9 cellular contexts compared by ENCODE assay signal in genomic region chr2:240989451-240990265, GRCh38. TPM values are rescaled to one million over a fixed set of nuclear protein-coding genes. Genes with fewer than 3 reads are reported as not detected.
DNase-seq lines count a peak whose midpoint lies in the region; ATAC-seq and TF ChIP-seq lines count a peak whose summit lies in the region.
"Had no signal": no experiment of that assay in that cellular context is flagged by ENCODE, and none has a peak within 500 bp of the region (broad histone marks: within the 10 kb centered on the region; RNA-seq: fewer than 3 reads in every experiment).

No MANE protein-coding gene starts in this region.

- no peaks in the 10 kb centered on the region for H3K9me3 Mint-ChIP-seq in activated CD4-positive, alpha-beta T cell treated with anti-CD3 and anti-CD28 coated beads for 36 hours (ENCODE audit: low read depth)
- no peaks in the 10 kb centered on the region for H3K9me3 Mint-ChIP-seq in activated CD4-positive, alpha-beta T cell treated with anti-CD3 and anti-CD28 coated beads, Interleukin-2, amount 10 ng/mL, durations not matched to agents 7 days and 5 days
- H3K9me3 Mint-ChIP-seq: T-helper 1 cell treated with Interleukin-12 subunit alpha and Interleukin-12 subunit beta and Interleukin-4 antibody, amounts not matched to agents 30 μg/mL and 1 μg/mL, for 36 hours had no signal

- intact Hi-C loops in activated CD4-positive, alpha-beta T cell treated with anti-CD3 and anti-CD28 coated beads for 36 hours (cut with DNase I, micrococcal nuclease) = no loop called here

- no peak for ATAC-seq in activated CD4-positive, alpha-beta T cell treated with anti-CD3 and anti-CD28 coated beads for 36 hours
- ATAC-seq in upper lobe of left lung (ENCODE audit: low FRiP score in 2 of 2) = no peak
- no peak for ATAC-seq in HG02840 (IDR thresholded peaks at IDR 0.05; ENCODE audit: low FRiP score, unreplicated experiment)

- H3K27ac ChIP-seq in cardiac muscle cell (no peak overlapping the region), upper lobe of left lung (peak overlapping the region in 1 of 4 donors; percentile 28)

- no peaks in the 10 kb centered on the region for H3K4me1 Mint-ChIP-seq in activated CD4-positive, alpha-beta T cell treated with anti-CD3 and anti-CD28 coated beads for 36 hours
- H3K4me1 Mint-ChIP-seq in activated CD4-positive, alpha-beta T cell treated with anti-CD3 and anti-CD28 coated beads, Interleukin-2, amount 10 ng/mL, durations not matched to agents 7 days and 5 days = no peaks in the 10 kb centered on the region

- POLR2A ChIA-PET in activated CD4-positive, alpha-beta T cell treated with anti-CD3 and anti-CD28 coated beads for 36 hours (lab: Charles Lee) = no interaction called here
- POLR2A ChIA-PET in activated CD4-positive, alpha-beta T cell treated with anti-CD3 and anti-CD28 coated beads, Interleukin-2, amount 10 ng/mL, durations not matched to agents 7 days and 5 days (lab: Charles Lee) = no interaction called here

- CTCF ChIA-PET in activated CD4-positive, alpha-beta T cell treated with anti-CD3 and anti-CD28 coated beads for 36 hours (lab: Charles Lee) = no interaction called here
- CTCF ChIA-PET in activated CD4-positive, alpha-beta T cell treated with anti-CD3 and anti-CD28 coated beads, Interleukin-2, amount 10 ng/mL, durations not matched to agents 7 days and 5 days (lab: Charles Lee) = no interaction called here

- H3K4me1 ChIP-seq in cardiac muscle cell (ENCODE audit: low read depth) (no peaks in the 10 kb centered on the region), upper lobe of left lung (peaks cover 30 to 39% (median 33%) of the 10 kb centered on the region in 4 donors)

- TF ChIP-seq POLR2A in upper lobe of left lung (IDR thresholded peaks at IDR 0.05) = no peak

- H3K9me3 ChIP-seq in cardiac muscle cell (ENCODE audit: low read depth) (no peaks in the 10 kb centered on the region), upper lobe of left lung (no peaks in the 10 kb centered on the region)

- no peaks in the 10 kb centered on the region for H3K36me3 ChIP-seq in cardiac muscle cell
- H3K36me3 ChIP-seq in upper lobe of left lung = no peaks in the 10 kb centered on the region

- no peaks in the 10 kb centered on the region for H3K36me3 Mint-ChIP-seq in activated CD4-positive, alpha-beta T cell treated with anti-CD3 and anti-CD28 coated beads for 36 hours (ENCODE audit: low read depth)
- H3K36me3 Mint-ChIP-seq in activated CD4-positive, alpha-beta T cell treated with anti-CD3 and anti-CD28 coated beads, Interleukin-2, amount 10 ng/mL, durations not matched to agents 7 days and 5 days (ENCODE audit: low read depth) = no peaks in the 10 kb centered on the region

- H3K27me3 ChIP-seq in cardiac muscle cell (no peaks in the 10 kb centered on the region), upper lobe of left lung (no peaks in the 10 kb centered on the region)

- no peak overlapping the region for H3K4me3 Mint-ChIP-seq in activated CD4-positive, alpha-beta T cell treated with anti-CD3 and anti-CD28 coated beads for 36 hours
- H3K4me3 Mint-ChIP-seq in activated CD4-positive, alpha-beta T cell treated with anti-CD3 and anti-CD28 coated beads, Interleukin-2, amount 10 ng/mL, durations not matched to agents 7 days and 5 days = no peak overlapping the region
- H3K4me3 Mint-ChIP-seq: T-helper 1 cell treated with Interleukin-12 subunit alpha and Interleukin-12 subunit beta and Interleukin-4 antibody, amounts not matched to agents 30 μg/mL and 1 μg/mL, for 36 hours had no signal

- H3K4me3 ChIP-seq in cardiac muscle cell (no peak overlapping the region), upper lobe of left lung (no peak overlapping the region)

- no peaks in the 10 kb centered on the region for H3K27me3 Mint-ChIP-seq in activated CD4-positive, alpha-beta T cell treated with anti-CD3 and anti-CD28 coated beads for 36 hours
- H3K27me3 Mint-ChIP-seq in activated CD4-positive, alpha-beta T cell treated with anti-CD3 and anti-CD28 coated beads, Interleukin-2, amount 10 ng/mL, durations not matched to agents 7 days and 5 days = no peaks in the 10 kb centered on the region

- TF ChIP-seq EP300 in upper lobe of left lung (IDR thresholded peaks at IDR 0.05) = no peak

- WGBS in upper lobe of left lung, 2 donors = 79 to 84% methylated on average over 6 to 17 of the region's 17 CpGs

- peak; percentile 35 for DNase-seq in activated CD4-positive, alpha-beta T cell treated with anti-CD3 and anti-CD28 coated beads for 36 hours
- DNase-seq in activated CD4-positive, alpha-beta T cell treated with anti-CD3 and anti-CD28 coated beads, Interleukin-2, amount 10 ng/mL, durations not matched to agents 7 days and 5 days = no peak
- DNase-seq in SHP77 (lab: John Stamatoyannopoulos, UW) (peak; percentile 55 to 79), cardiac muscle cell (ENCODE audit: low read depth in 1 of 2, low spot score in 1 of 2) (peak in 1 of 2 donors; percentile 43), upper lobe of left lung (peak; percentile 51 to 77), NCI-H1417 (lab: John Stamatoyannopoulos, UW) (no peak), EL (no peak)

- H3K27ac Mint-ChIP-seq in activated CD4-positive, alpha-beta T cell treated with anti-CD3 and anti-CD28 coated beads for 36 hours = no peak overlapping the region
- H3K27ac Mint-ChIP-seq in activated CD4-positive, alpha-beta T cell treated with anti-CD3 and anti-CD28 coated beads, Interleukin-2, amount 10 ng/mL, durations not matched to agents 7 days and 5 days = no peak overlapping the region
- H3K27ac Mint-ChIP-seq: T-helper 1 cell treated with Interleukin-12 subunit alpha and Interleukin-12 subunit beta and Interleukin-4 antibody, amounts not matched to agents 30 μg/mL and 1 μg/mL, for 36 hours had no signal

- peak; percentile 52 for TF ChIP-seq CTCF in cardiac muscle cell (IDR thresholded peaks at IDR 0.05; ENCODE audit: low read depth, low read length)
- peak in 4 of 6 experiments; percentile 37 to 64 (median 46) for TF ChIP-seq CTCF in upper lobe of left lung (IDR thresholded peaks at IDR 0.05)

RNA-seq across cellular contexts. Expression of gene SNED1, which starts 8.8 kb away (rescaled TPM):
- under 1 TPM; 0.69 to 0.78 TPM for total RNA-seq in activated CD4-positive, alpha-beta T cell treated with anti-CD3 and anti-CD28 coated beads for 36 hours
- 1 to 10 TPM; 6.1 to 8.6 TPM for total RNA-seq in activated CD4-positive, alpha-beta T cell treated with anti-CD3 and anti-CD28 coated beads, Interleukin-2, amount 10 ng/mL, durations not matched to agents 7 days and 5 days
- total RNA-seq in cardiac muscle cell (0.09 and 1.2 TPM in 2 replicates), upper lobe of left lung (100 to 1,000 TPM in 1 of 6 donors, 10 to 100 TPM in 5; 26.0 to 189 (median 38.9) TPM)
- polyA plus RNA-seq in cardiac muscle cell = 0.41 and 0.76 TPM in 2 replicates

Comparison
In these comparisons a context has a peak if more than half of its experiments do, and no peak if none do; other contexts are left out.
1. DNase-seq: peak in activated CD4-positive, alpha-beta T cell treated with anti-CD3 and anti-CD28 coated beads for 36 hours (single experiment), SHP77 (2 of 2) and upper lobe of left lung (2 of 2); none in activated CD4-positive, alpha-beta T cell treated with anti-CD3 and anti-CD28 coated beads, Interleukin-2, amount 10 ng/mL, durations not matched to agents 7 days and 5 days (single experiment), NCI-H1417 (0 of 3) and EL (single experiment).